Comparison of ENCODE assay signal across 18 cellular contexts in genomic region chr2:149167941-149168340, GRCh38.
DNase-seq lines count a peak whose midpoint lies in the region; ATAC-seq and TF ChIP-seq lines count a peak whose summit lies in the region.
"Had no signal": no experiment of that assay in that cellular context is flagged by ENCODE, and none has a peak within 500 bp of the region (broad histone marks: within the 10 kb centered on the region; RNA-seq: fewer than 3 reads in every experiment).

No MANE protein-coding gene starts in this region.

- WGBS in mesenchymal stem cell = 70% methylated on average over 4 of the region's 4 CpGs

- H3K4me2 ChIP-seq in DND-41 (ENCODE audit: insufficient read depth, low read length) (no peak overlapping the region), mesenchymal stem cell (ENCODE audit: low read length, poor library complexity, severe bottlenecking) (no peak overlapping the region)

- H2AK5ac ChIP-seq in mesenchymal stem cell (ENCODE audit: low read length, severe bottlenecking) = no peak overlapping the region

- H3K79me2 ChIP-seq in DND-41 (ENCODE audit: insufficient read depth, low read length) = no peaks in the 10 kb centered on the region

- no peak for TF ChIP-seq CTCF in DND-41 (IDR thresholded peaks at IDR 0.05; ENCODE audit: borderline replicate concordance, extremely low read depth, low read length, poor library complexity, severe bottlenecking)

- peak overlapping the region; percentile 31 for H4K8ac ChIP-seq in mesenchymal stem cell (ENCODE audit: low read length)

- DNase-seq in DND-41 = peak; percentile 13
- DNase-seq in M059J (ENCODE audit: low read depth) = peak; percentile 40
- peak; percentile 54 for DNase-seq in RPMI7951 (ENCODE audit: low read depth)
- DNase-seq in mesenchymal stem cell = no peak
- no peak for DNase-seq in NCI-H146 (lab: John Stamatoyannopoulos, UW)
- no peak for DNase-seq in stimulated activated CD4-positive, alpha-beta T cell treated with anti-CD3 and anti-CD28 coated beads, Interleukin-1b, Interleukin-23, amount 100 ng/mL, for 48 hours
- DNase-seq: activated CD4-positive, alpha-beta T cell treated with anti-CD3 and anti-CD28 coated beads, Interleukin-2, amount 50 U/mL, for 4 hours; activated gamma-delta T cell; EL; foreskin melanocyte; GM23248; NCI-H1092 treated with DMSO at 0.1 percent for 48 hours; SHP77 treated with DMSO at 0.1 percent for 48 hours had no signal

- H2BK15ac ChIP-seq in mesenchymal stem cell (ENCODE audit: low read depth, poor library complexity, severe bottlenecking) = no peak overlapping the region

- no peak overlapping the region for H2BK12ac ChIP-seq in mesenchymal stem cell (ENCODE audit: low read length in 2 of 2)

- H3K9ac ChIP-seq in DND-41 (ENCODE audit: low read depth, low read length) (no peak overlapping the region), mesenchymal stem cell (ENCODE audit: low read length) (no peak overlapping the region)
- H3K9ac ChIP-seq: GM23248 had no signal

- H2BK120ac ChIP-seq in mesenchymal stem cell (ENCODE audit: low read depth, low read length) = no peak overlapping the region

- H3K4me3 ChIP-seq in DND-41 (ENCODE audit: low read depth in 1 of 2, low read length in 2 of 2) (no peak overlapping the region), mesenchymal stem cell (ENCODE audit: insufficient read depth in 1 of 2, low read depth in 1 of 2, low read length in 2 of 2) (no peak overlapping the region)
- H3K4me3 ChIP-seq: GM23248, lung, right atrium auricular region had no signal

- H2BK5ac ChIP-seq in mesenchymal stem cell (ENCODE audit: low read depth, low read length, poor library complexity, severe bottlenecking) = no peak overlapping the region

- no peak overlapping the region for H3K18ac ChIP-seq in mesenchymal stem cell (ENCODE audit: low read depth in 1 of 2, low read length in 2 of 2)

- no peak overlapping the region for H3K27ac ChIP-seq in DND-41 (ENCODE audit: low read length)
- no peak overlapping the region for H3K27ac ChIP-seq in mesenchymal stem cell (ENCODE audit: low read length, poor library complexity, severe bottlenecking)
- H3K27ac ChIP-seq: epithelial cell of prostate, GM23248, right atrium auricular region had no signal

- H3K79me1 ChIP-seq in mesenchymal stem cell (replicated peaks; ENCODE audit: low read length, poor library complexity, severe bottlenecking) = no peaks in the 10 kb centered on the region

- H3K27me3 ChIP-seq in DND-41 (ENCODE audit: insufficient read depth, low read length, poor library complexity) (no peaks in the 10 kb centered on the region), mesenchymal stem cell (ENCODE audit: control insufficient read depth in 1 of 2, insufficient read depth in 1 of 2, low read length in 2 of 2) (peaks cover 0 to 6% of the 10 kb centered on the region in 2 experiments)
- H3K27me3 ChIP-seq: right atrium auricular region had no signal

- H4K20me1 ChIP-seq in DND-41 (ENCODE audit: insufficient read depth, low read length) = no peaks in the 10 kb centered on the region

- H3K4ac ChIP-seq in mesenchymal stem cell (ENCODE audit: low read depth in 1 of 2, low read length in 2 of 2) = no peak overlapping the region

- peaks cover 23% of the 10 kb centered on the region for H3K4me1 ChIP-seq in DND-41 (ENCODE audit: insufficient read depth, low read length)
- no peaks in the 10 kb centered on the region for H3K4me1 ChIP-seq in mesenchymal stem cell (ENCODE audit: control insufficient read depth, insufficient read depth, low read depth, low read length)
- H3K4me1 ChIP-seq: right atrium auricular region had no signal

- no peak overlapping the region for H3K23ac ChIP-seq in mesenchymal stem cell (ENCODE audit: low read length in 2 of 2)

- no peaks in the 10 kb centered on the region for H3K9me3 ChIP-seq in DND-41 (ENCODE audit: insufficient read depth, low read length, severe bottlenecking)
- peaks cover 11% of the 10 kb centered on the region for H3K9me3 ChIP-seq in mesenchymal stem cell (ENCODE audit: control insufficient read depth, low read length)
- H3K9me3 ChIP-seq: right atrium auricular region had no signal

- H3K36me3 ChIP-seq in DND-41 (ENCODE audit: insufficient read depth, low read length) (no peaks in the 10 kb centered on the region), mesenchymal stem cell (ENCODE audit: control insufficient read depth in 1 of 2, insufficient read depth in 2 of 2, low read depth in 1 of 2, low read length in 2 of 2) (no peaks in the 10 kb centered on the region)
- H3K36me3 ChIP-seq: right atrium auricular region had no signal

- H4K91ac ChIP-seq in mesenchymal stem cell (ENCODE audit: low read length) = no peak overlapping the region

- ATAC-seq in DND-41 (ENCODE audit: insufficient read depth, low read depth) (no peak), HG03175 (IDR thresholded peaks at IDR 0.05; ENCODE audit: unreplicated experiment) (no peak), HG02840 (IDR thresholded peaks at IDR 0.05; ENCODE audit: low FRiP score, unreplicated experiment) (no peak)

- H3K14ac ChIP-seq in mesenchymal stem cell (ENCODE audit: low read length in 2 of 2) = no peak overlapping the region

- H2AFZ ChIP-seq in DND-41 (ENCODE audit: low read depth, low read length) (no peak overlapping the region), mesenchymal stem cell (ENCODE audit: low read depth, low read length) (no peak overlapping the region)
- H2AFZ ChIP-seq: GM23248 had no signal

Comparison
In these comparisons a context has a peak if more than half of its experiments do, and no peak if none do; other contexts are left out.
1. DNase-seq: peak in DND-41 (single experiment), M059J (single experiment) and RPMI7951 (single experiment); none in mesenchymal stem cell (single experiment), NCI-H146 (single experiment) and stimulated activated CD4-positive, alpha-beta T cell treated with anti-CD3 and anti-CD28 coated beads, Interleukin-1b, Interleukin-23, amount 100 ng/mL, for 48 hours (single experiment).